Comparison of ENCODE assay signal across 15 cellular contexts in genomic region chr2:23673082-23673481, GRCh38.
DNase-seq lines count a peak whose midpoint lies in the region; ATAC-seq and TF ChIP-seq lines count a peak whose summit lies in the region.
"Had no signal": no experiment of that assay in that cellular context is flagged by ENCODE, and none has a peak within 500 bp of the region (broad histone marks: within the 10 kb centered on the region; RNA-seq: fewer than 3 reads in every experiment).

No MANE protein-coding gene starts in this region.

- H3K9me3 Mint-ChIP-seq in stimulated activated naive CD8-positive, alpha-beta T cell treated with anti-CD3 and anti-CD28 coated beads, Interleukin-15, amount 100 ng/mL, for 72 hours: peaks cover 0 to 5% of the 10 kb centered on the region in 2 donors
- H3K9me3 Mint-ChIP-seq in endothelial cell (ENCODE audit: unreplicated experiment) (no peaks in the 10 kb centered on the region), nephron progenitor cell (no peaks in the 10 kb centered on the region)

- no peak overlapping the region for H3K4me3 Mint-ChIP-seq in stimulated activated naive CD8-positive, alpha-beta T cell treated with anti-CD3 and anti-CD28 coated beads, Interleukin-15, amount 100 ng/mL, for 72 hours
- H3K4me3 Mint-ChIP-seq in endothelial cell (ENCODE audit: unreplicated experiment): no peak overlapping the region
- no peak overlapping the region for H3K4me3 Mint-ChIP-seq in nephron progenitor cell
- H3K4me3 Mint-ChIP-seq: CD8-positive, alpha-beta T cell had no signal

- no peak overlapping the region for H3K27ac Mint-ChIP-seq in stimulated activated naive CD8-positive, alpha-beta T cell treated with anti-CD3 and anti-CD28 coated beads, Interleukin-15, amount 100 ng/mL, for 72 hours
- H3K27ac Mint-ChIP-seq in endothelial cell (ENCODE audit: unreplicated experiment) (peak overlapping the region; percentile 3), nephron progenitor cell (peak overlapping the region; percentile 46)
- H3K27ac Mint-ChIP-seq: CD8-positive, alpha-beta T cell had no signal

- H3K36me3 Mint-ChIP-seq in endothelial cell (ENCODE audit: low read depth, unreplicated experiment) (peaks cover 17% of the 10 kb centered on the region), nephron progenitor cell (ENCODE audit: low read depth) (no peaks in the 10 kb centered on the region)
- H3K36me3 Mint-ChIP-seq: CD8-positive, alpha-beta T cell had no signal

- no peaks in the 10 kb centered on the region for H3K4me1 Mint-ChIP-seq in stimulated activated naive CD8-positive, alpha-beta T cell treated with anti-CD3 and anti-CD28 coated beads, Interleukin-15, amount 100 ng/mL, for 72 hours
- H3K4me1 Mint-ChIP-seq in endothelial cell (ENCODE audit: unreplicated experiment): peaks cover 8% of the 10 kb centered on the region
- peaks cover 23% of the 10 kb centered on the region for H3K4me1 Mint-ChIP-seq in nephron progenitor cell

- no peaks in the 10 kb centered on the region for H3K27me3 Mint-ChIP-seq in stimulated activated naive CD8-positive, alpha-beta T cell treated with anti-CD3 and anti-CD28 coated beads, Interleukin-15, amount 100 ng/mL, for 72 hours
- H3K27me3 Mint-ChIP-seq in endothelial cell (ENCODE audit: unreplicated experiment): peaks cover 16% of the 10 kb centered on the region
- peaks cover 2% of the 10 kb centered on the region for H3K27me3 Mint-ChIP-seq in nephron progenitor cell (ENCODE audit: low read depth, poor library complexity)

- no peak for DNase-seq in stimulated activated naive CD8-positive, alpha-beta T cell treated with anti-CD3 and anti-CD28 coated beads, Interleukin-15, amount 100 ng/mL, for 72 hours
- no peak for DNase-seq in stimulated activated naive CD8-positive, alpha-beta T cell treated with anti-CD3 and anti-CD28 coated beads, Interleukin-15, Interleukin-2, amounts not matched to agents 100 U/mL and 50 U/mL, for 24 hours
- no peak for DNase-seq in endothelial cell (ENCODE audit: low spot score)
- DNase-seq in nephron progenitor cell: no peak
- DNase-seq in CD1c-positive myeloid dendritic cell (ENCODE audit: extremely low spot score): no peak
- DNase-seq in activated CD8-positive, alpha-beta memory T cell treated with anti-CD3 and anti-CD28 coated beads, Interleukin-2, amount 50 U/mL, for 48 hours: no peak
- DNase-seq in GDM1 (lab: John Stamatoyannopoulos, UW): no peak
- DNase-seq: BE2C; CD8-positive, alpha-beta T cell; COR-L47; DND-41; GF-D8; GM23248; H7 had no signal

- peak; percentile 6 for ATAC-seq in stimulated activated naive CD8-positive, alpha-beta T cell treated with anti-CD3 and anti-CD28 coated beads, Interleukin-15, amount 100 ng/mL, for 72 hours
- ATAC-seq in stimulated activated naive CD8-positive, alpha-beta T cell treated with anti-CD3 and anti-CD28 coated beads, Interleukin-15, Interleukin-2, amounts not matched to agents 100 U/mL and 50 U/mL, for 24 hours: no peak
- ATAC-seq in GM21390 (IDR thresholded peaks at IDR 0.05; ENCODE audit: unreplicated experiment): no peak
- ATAC-seq: CD8-positive, alpha-beta T cell had no signal

- TF ChIP-seq CTCF in endothelial cell (IDR thresholded peaks at IDR 0.05; ENCODE audit: unreplicated experiment) (no peak), nephron progenitor cell (IDR thresholded peaks at IDR 0.05) (no peak)

Comparison
In these comparisons a context has a peak if more than half of its experiments do, and no peak if none do; other contexts are left out.
1. H3K27ac Mint-ChIP-seq: peak in endothelial cell (single experiment) and nephron progenitor cell (single experiment); none in stimulated activated naive CD8-positive, alpha-beta T cell treated with anti-CD3 and anti-CD28 coated beads, Interleukin-15, amount 100 ng/mL, for 72 hours (0 of 2).